ENCODE assay signal across 1 cellular context in the genomic region with DNA sequence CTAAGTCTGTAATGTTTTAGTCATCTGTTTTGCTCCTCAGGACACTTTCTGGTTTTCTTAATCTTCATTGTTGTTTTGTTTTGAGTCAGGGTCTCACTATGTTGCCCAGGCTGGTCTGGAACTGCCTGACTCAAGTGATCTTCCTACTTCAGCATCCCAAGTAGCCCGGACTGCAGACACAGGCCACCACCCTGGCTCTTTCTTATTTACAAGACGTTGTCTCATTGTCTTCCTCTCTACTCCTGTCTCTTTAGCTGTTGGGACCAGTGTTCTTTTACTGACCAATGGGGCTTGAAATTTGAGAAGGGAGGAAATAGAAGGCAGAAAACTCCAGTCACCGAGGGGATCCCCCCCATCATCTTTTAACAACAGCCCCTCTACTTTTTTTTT.
TF ChIP-seq lines count a peak whose summit lies in the region.

No MANE protein-coding gene starts in this region.

TF ChIP-seq in HCT116, 20 proteins besides CTCF, POLR2A, EP300 and RAD21 (continued from another document):
- TF ChIP-seq, protein P1, sequence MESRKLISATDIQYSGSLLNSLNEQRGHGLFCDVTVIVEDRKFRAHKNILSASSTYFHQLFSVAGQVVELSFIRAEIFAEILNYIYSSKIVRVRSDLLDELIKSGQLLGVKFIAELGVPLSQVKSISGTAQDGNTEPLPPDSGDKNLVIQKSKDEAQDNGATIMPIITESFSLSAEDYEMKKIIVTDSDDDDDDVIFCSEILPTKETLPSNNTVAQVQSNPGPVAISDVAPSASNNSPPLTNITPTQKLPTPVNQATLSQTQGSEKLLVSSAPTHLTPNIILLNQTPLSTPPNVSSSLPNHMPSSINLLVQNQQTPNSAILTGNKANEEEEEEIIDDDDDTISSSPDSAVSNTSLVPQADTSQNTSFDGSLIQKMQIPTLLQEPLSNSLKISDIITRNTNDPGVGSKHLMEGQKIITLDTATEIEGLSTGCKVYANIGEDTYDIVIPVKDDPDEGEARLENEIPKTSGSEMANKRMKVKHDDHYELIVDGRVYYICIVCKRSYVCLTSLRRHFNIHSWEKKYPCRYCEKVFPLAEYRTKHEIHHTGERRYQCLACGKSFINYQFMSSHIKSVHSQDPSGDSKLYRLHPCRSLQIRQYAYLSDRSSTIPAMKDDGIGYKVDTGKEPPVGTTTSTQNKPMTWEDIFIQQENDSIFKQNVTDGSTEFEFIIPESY (IDR thresholded peaks at IDR 0.05; ENCODE audit: extremely low read depth, insufficient replicate concordance, low read length): no peak
- TF ChIP-seq EZH2 (IDR thresholded peaks at IDR 0.05): no peak
- no peak for TF ChIP-seq TCF7L2 (IDR thresholded peaks at IDR 0.05; ENCODE audit: borderline replicate concordance, extremely low read depth, insufficient read depth, insufficient read length)
- TF ChIP-seq, protein P2, sequence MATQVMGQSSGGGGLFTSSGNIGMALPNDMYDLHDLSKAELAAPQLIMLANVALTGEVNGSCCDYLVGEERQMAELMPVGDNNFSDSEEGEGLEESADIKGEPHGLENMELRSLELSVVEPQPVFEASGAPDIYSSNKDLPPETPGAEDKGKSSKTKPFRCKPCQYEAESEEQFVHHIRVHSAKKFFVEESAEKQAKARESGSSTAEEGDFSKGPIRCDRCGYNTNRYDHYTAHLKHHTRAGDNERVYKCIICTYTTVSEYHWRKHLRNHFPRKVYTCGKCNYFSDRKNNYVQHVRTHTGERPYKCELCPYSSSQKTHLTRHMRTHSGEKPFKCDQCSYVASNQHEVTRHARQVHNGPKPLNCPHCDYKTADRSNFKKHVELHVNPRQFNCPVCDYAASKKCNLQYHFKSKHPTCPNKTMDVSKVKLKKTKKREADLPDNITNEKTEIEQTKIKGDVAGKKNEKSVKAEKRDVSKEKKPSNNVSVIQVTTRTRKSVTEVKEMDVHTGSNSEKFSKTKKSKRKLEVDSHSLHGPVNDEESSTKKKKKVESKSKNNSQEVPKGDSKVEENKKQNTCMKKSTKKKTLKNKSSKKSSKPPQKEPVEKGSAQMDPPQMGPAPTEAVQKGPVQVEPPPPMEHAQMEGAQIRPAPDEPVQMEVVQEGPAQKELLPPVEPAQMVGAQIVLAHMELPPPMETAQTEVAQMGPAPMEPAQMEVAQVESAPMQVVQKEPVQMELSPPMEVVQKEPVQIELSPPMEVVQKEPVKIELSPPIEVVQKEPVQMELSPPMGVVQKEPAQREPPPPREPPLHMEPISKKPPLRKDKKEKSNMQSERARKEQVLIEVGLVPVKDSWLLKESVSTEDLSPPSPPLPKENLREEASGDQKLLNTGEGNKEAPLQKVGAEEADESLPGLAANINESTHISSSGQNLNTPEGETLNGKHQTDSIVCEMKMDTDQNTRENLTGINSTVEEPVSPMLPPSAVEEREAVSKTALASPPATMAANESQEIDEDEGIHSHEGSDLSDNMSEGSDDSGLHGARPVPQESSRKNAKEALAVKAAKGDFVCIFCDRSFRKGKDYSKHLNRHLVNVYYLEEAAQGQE (IDR thresholded peaks at IDR 0.05; ENCODE audit: low read depth): no peak
- no peak for TF ChIP-seq EZH2phosphoT487 (IDR thresholded peaks at IDR 0.05; ENCODE audit: borderline replicate concordance)
